1 cellular context compared by ENCODE assay signal in genomic region chr15:71761649-71762048, GRCh38.
A peak's percentile ranks its signal among the peaks of the same experiment; 100 is the strongest.
TF ChIP-seq lines count a peak whose summit lies in the region.

No MANE protein-coding gene starts in this region.

TF ChIP-seq in IMR-90, 13 proteins besides CTCF, POLR2A, EP300 and RAD21:
- TF ChIP-seq FOS (IDR thresholded peaks at IDR 0.05; ENCODE audit: low read depth, low read length) (peak; percentile 78), CEBPB (IDR thresholded peaks at IDR 0.05; ENCODE audit: low read depth, low read length) (no peak)
TF ChIP-seq in IMR-90: peak in this region for 1.
